8 cellular contexts compared by ENCODE assay signal in genomic region chr1:230270185-230270939, GRCh38.
A peak's percentile ranks its signal among the peaks of the same experiment; 100 is the strongest.
DNase-seq lines count a peak whose midpoint lies in the region; ATAC-seq and TF ChIP-seq lines count a peak whose summit lies in the region.

No MANE protein-coding gene starts in this region.

- H3K27me3 Mint-ChIP-seq in activated B cell treated with CpG ODN at 0.5 μM for 24 hours (no peaks in the 10 kb centered on the region), memory B cell (no peaks in the 10 kb centered on the region), Caco-2 (ENCODE audit: insufficient read depth, unreplicated experiment) (no peaks in the 10 kb centered on the region)

- H3K4me3 Mint-ChIP-seq in activated B cell treated with CpG ODN at 0.5 μM for 24 hours: peak overlapping the region; percentile 42
- H3K4me3 Mint-ChIP-seq in memory B cell: peak overlapping the region; percentile 30
- H3K4me3 Mint-ChIP-seq in Caco-2 (ENCODE audit: unreplicated experiment): no peak overlapping the region

- DNase-seq in activated effector memory CD4-positive, alpha-beta T cell treated with anti-CD3 and anti-CD28 coated beads, Interleukin-2, amount 50 U/mL, for 16 hours: peak; percentile 62
- DNase-seq in activated effector memory CD4-positive, alpha-beta T cell treated with Interleukin-2 at 50 U/mL for 16 hours: no peak
- no peak for DNase-seq in activated B cell treated with CpG ODN at 0.5 μM for 24 hours
- no peak for DNase-seq in memory B cell (ENCODE audit: low spot score in 2 of 2)
- no peak for DNase-seq in Caco-2
- DNase-seq in NCI-H1048 (lab: John Stamatoyannopoulos, UW): no peak

- H3K36me3 ChIP-seq in Caco-2 (ENCODE audit: control insufficient read depth, insufficient read depth, low read length): peaks cover 2% of the 10 kb centered on the region; the same call in 1 of the 2 replicates

- no peak overlapping the region for H3K4me3 ChIP-seq in Caco-2 (ENCODE audit: low read depth, low read length)

- intact Hi-C loops in activated B cell treated with CpG ODN at 0.5 μM for 24 hours (cut with micrococcal nuclease): loop anchor here (5.0 to 10.0 kb wide), 2 partner anchors 37 to 166 kb away; no protein-coding TSS in a partner anchor
- intact Hi-C loops in Caco-2 (cut with micrococcal nuclease; ENCODE audit: unreplicated experiment): no loop called here

- H3K4me1 ChIP-seq in Caco-2: peaks cover 13% of the 10 kb centered on the region; the same call in 1 of the 2 replicates

- H3K36me3 Mint-ChIP-seq in activated B cell treated with CpG ODN at 0.5 μM for 24 hours (ENCODE audit: low read depth) (peaks cover 60% of the 10 kb centered on the region), memory B cell (peaks cover 6% of the 10 kb centered on the region), Caco-2 (ENCODE audit: insufficient read depth, unreplicated experiment) (peaks cover 5% of the 10 kb centered on the region)

- no peaks in the 10 kb centered on the region for H3K9me3 ChIP-seq in Caco-2

- no peak for TF ChIP-seq CTCF in activated B cell treated with CpG ODN at 0.5 μM for 24 hours (IDR thresholded peaks at IDR 0.05)
- TF ChIP-seq CTCF in Caco-2 (IDR thresholded peaks at IDR 0.05; ENCODE audit: insufficient read depth in 1 of 2, low read depth in 1 of 2, low read length in 1 of 2, severe bottlenecking in 1 of 2, unreplicated experiment in 1 of 2): no peak

- H3K27ac Mint-ChIP-seq in activated B cell treated with CpG ODN at 0.5 μM for 24 hours (peak overlapping the region; percentile 63), memory B cell (peak overlapping the region; percentile 48), Caco-2 (ENCODE audit: unreplicated experiment) (no peak overlapping the region)

- peaks cover 51% of the 10 kb centered on the region for H3K4me1 Mint-ChIP-seq in activated B cell treated with CpG ODN at 0.5 μM for 24 hours
- peaks cover 19% of the 10 kb centered on the region for H3K4me1 Mint-ChIP-seq in memory B cell
- H3K4me1 Mint-ChIP-seq in Caco-2 (ENCODE audit: low read depth, unreplicated experiment): peaks cover 16% of the 10 kb centered on the region

- no peaks in the 10 kb centered on the region for H3K9me3 Mint-ChIP-seq in activated B cell treated with CpG ODN at 0.5 μM for 24 hours
- H3K9me3 Mint-ChIP-seq in memory B cell: no peaks in the 10 kb centered on the region
- H3K9me3 Mint-ChIP-seq in Caco-2 (ENCODE audit: unreplicated experiment): no peaks in the 10 kb centered on the region

- no TSS peak for BruUV-seq in Caco-2 (replicated peaks; lab: Mats Ljungman, UMichigan)

- ATAC-seq in HG03378 (IDR thresholded peaks at IDR 0.05; ENCODE audit: unreplicated experiment): peak; percentile 64
- peak; percentile 72 for ATAC-seq in activated B cell treated with CpG ODN at 0.5 μM for 24 hours (ENCODE audit: low read depth)
- ATAC-seq in memory B cell (ENCODE audit: low read depth): no peak
- no peak for ATAC-seq in HG03439 (IDR thresholded peaks at IDR 0.05; ENCODE audit: unreplicated experiment)

- H3K27me3 ChIP-seq in Caco-2 (replicated peaks; ENCODE audit: control insufficient read depth, insufficient read depth, low read length): no peaks in the 10 kb centered on the region

- POLR2A ChIA-PET in activated B cell treated with CpG ODN at 0.5 μM for 24 hours (lab: Charles Lee): interaction anchor here (0.7 to 1.5 kb wide), 5 partner anchors 9 to 147 kb away, joined by 3 to 7 read pairs (median 5); no protein-coding TSS in a partner anchor
- POLR2A ChIA-PET in Caco-2 (lab: Charles Lee): no interaction called here

- CTCF ChIA-PET in activated B cell treated with CpG ODN at 0.5 μM for 24 hours (lab: Charles Lee): interaction anchor here (1.5 kb wide), 1 partner anchor 609 kb away, joined by 5 read pairs; no protein-coding TSS in a partner anchor
- CTCF ChIA-PET in Caco-2 (lab: Charles Lee): no interaction called here

Comparison
In these comparisons a context has a peak if more than half of its experiments do, and no peak if none do; other contexts are left out.
1. ATAC-seq: peak in HG03378 (single experiment) and activated B cell treated with CpG ODN at 0.5 μM for 24 hours (single experiment); none in memory B cell (single experiment) and HG03439 (single experiment).